Comparison of ENCODE assay signal across 8 cellular contexts in genomic region chrX:7088968-7089615, GRCh38. TPM values are rescaled to one million over a fixed set of nuclear protein-coding genes. Genes with fewer than 3 reads are reported as not detected.
DNase-seq lines count a peak whose midpoint lies in the region; ATAC-seq, FAIRE-seq and TF ChIP-seq lines count a peak whose summit lies in the region.

No MANE protein-coding gene starts in this region.

- no peak overlapping the region for H3K27ac ChIP-seq in H9 (ENCODE audit: insufficient read length, low read depth, low read length)

- peak; percentile 90 for FAIRE-seq in GM12891 (lab: Jason Lieb, UNC)

- no peak overlapping the region for H3T11ph ChIP-seq in H9 (ENCODE audit: low read length)

- no peak overlapping the region for H3K4me3 Mint-ChIP-seq in H9

- no peaks in the 10 kb centered on the region for H4K20me1 ChIP-seq in H9 (ENCODE audit: control insufficient read depth, insufficient read depth, insufficient read length)

- WGBS in H9 (ENCODE audit: extremely low coverage, insufficient read length, low lambda C conversion rate), result no CpG with 5 or more reads among the region's 8 CpGs

- H3K36me3 Mint-ChIP-seq in H9 (ENCODE audit: insufficient read depth in 1 of 3, low read depth in 3 of 3), result peaks cover 0 to 1% (median 0%) of the 10 kb centered on the region in 3 experiments; a peak in 1 of 7 replicates

- H3K18ac ChIP-seq in H9 (ENCODE audit: insufficient read length, low read depth, low read length), result no peak overlapping the region

- TF ChIP-seq CTCF in H9 (conservative IDR thresholded peaks at IDR 0.05), result peak; percentile 79

- no peak overlapping the region for H3K9ac ChIP-seq in H9 (ENCODE audit: extremely low read depth, insufficient read length, low read length)

- H3K23ac ChIP-seq in H9 (ENCODE audit: insufficient read length, low read depth, low read length), result no peak overlapping the region

- 0 out of 2 replicates have a peak overlapping the region, but pooled peaks have one; percentile 28 for H3K14ac ChIP-seq in H9 (ENCODE audit: insufficient read depth, low read length)

- no peak overlapping the region for H2BK20ac ChIP-seq in H9 (ENCODE audit: low read depth, low read length, poor library complexity, severe bottlenecking)

- no peak overlapping the region for H4K5ac ChIP-seq in H9 (ENCODE audit: insufficient read length, low read depth, low read length)

- no peak overlapping the region for H3K56ac ChIP-seq in H9 (ENCODE audit: insufficient read length, low read depth, low read length)

- ATAC-seq in GM19397 (IDR thresholded peaks at IDR 0.05; ENCODE audit: unreplicated experiment), result no peak
- ATAC-seq in HG03280 (IDR thresholded peaks at IDR 0.05; ENCODE audit: unreplicated experiment), result no peak

- H3K27me3 ChIP-seq in H9 (ENCODE audit: insufficient read depth, low read length), result no peaks in the 10 kb centered on the region

- H2BK12ac ChIP-seq in H9 (ENCODE audit: insufficient read length, low read depth, low read length), result no peak overlapping the region

- H3K9me3 ChIP-seq in H9 (ENCODE audit: control insufficient read depth, low read depth, low read length), result no peaks in the 10 kb centered on the region

- no peaks in the 10 kb centered on the region for H3K27me3 Mint-ChIP-seq in H9 (ENCODE audit: low read depth)

- no peak overlapping the region for H2BK120ac ChIP-seq in H9 (ENCODE audit: low read depth, low read length, poor library complexity, severe bottlenecking)

- peak overlapping the region; percentile 30 to 92 (median 86); a peak in 6 of 7 replicates for H3K27ac Mint-ChIP-seq in H9

- no peak overlapping the region for H2BK15ac ChIP-seq in H9 (ENCODE audit: low read depth, low read length)

- H2BK5ac ChIP-seq in H9 (ENCODE audit: insufficient read length, low read length), result no peak overlapping the region

- H3K79me1 ChIP-seq in H9 (ENCODE audit: insufficient read depth, low read depth, low read length, poor library complexity, severe bottlenecking), result no peaks in the 10 kb centered on the region

- H3K9me3 Mint-ChIP-seq in H9, result no peaks in the 10 kb centered on the region

- H3K4me1 Mint-ChIP-seq in H9, result peaks cover 26 to 35% of the 10 kb centered on the region in 2 experiments

- no peak overlapping the region for H4K91ac ChIP-seq in H9 (ENCODE audit: insufficient read length, low read depth, low read length)

- no peak overlapping the region for H3K4ac ChIP-seq in H9 (ENCODE audit: low read depth, low read length)

- no peaks in the 10 kb centered on the region for H3K23me2 ChIP-seq in H9 (ENCODE audit: insufficient read length, low read depth, low read length, poor library complexity, severe bottlenecking)

- TF ChIP-seq POLR2A in GM12891 (IDR thresholded peaks at IDR 0.05; ENCODE audit: low read depth, low read length), result no peak

- H2AK5ac ChIP-seq in H9 (ENCODE audit: insufficient read length, low read length), result no peak overlapping the region

- no peak overlapping the region for H4K8ac ChIP-seq in H9 (replicated peaks; ENCODE audit: insufficient read length, low read depth, low read length)

- H3K79me2 ChIP-seq in H9 (ENCODE audit: insufficient read depth, low read length), result no peaks in the 10 kb centered on the region

- H3K4me1 ChIP-seq in H9 (ENCODE audit: insufficient read depth, low read length), result peaks cover 2% of the 10 kb centered on the region

- no peak overlapping the region for H2AFZ ChIP-seq in H9 (ENCODE audit: low read length)

- H3K4me2 ChIP-seq in H9 (ENCODE audit: insufficient read depth, insufficient read length, low read length), result no peak overlapping the region

- DNase-seq in GM12891 (ENCODE audit: insufficient read length, low spot score) (no peak), H9 (peak; percentile 49), T-helper 1 cell (peak in 3 of 5 donors; percentile 11 to 28 (median 26)), germinal center (ENCODE audit: low spot score) (peak; percentile 13), UCSD-AML1 (lab: John Stamatoyannopoulos, UW; ENCODE audit: unreplicated experiment) (no peak), Kasumi-1 (lab: John Stamatoyannopoulos, UW) (no peak)

TF ChIP-seq in GM12891, 5 proteins besides CTCF, POLR2A, EP300 and RAD21:
- TF ChIP-seq POLR2AphosphoS5 (IDR thresholded peaks at IDR 0.05; ENCODE audit: low read depth, low read length), result no peak
- no peak for TF ChIP-seq POU2F2 (IDR thresholded peaks at IDR 0.05; ENCODE audit: low read depth, low read length)
- no peak for TF ChIP-seq PAX5 (IDR thresholded peaks at IDR 0.05; ENCODE audit: insufficient read depth, low read length, severe bottlenecking)
- no peak for TF ChIP-seq TAF1 (IDR thresholded peaks at IDR 0.05; ENCODE audit: low read depth, low read length)
- no peak for TF ChIP-seq SPI1 (IDR thresholded peaks at IDR 0.05; ENCODE audit: low read depth, low read length)

RNA-seq across cellular contexts. Expression of gene STS, which starts 58.4 kb away (rescaled TPM):
- 4.1 TPM for polyA plus RNA-seq in GM12891 (2012; ENCODE audit: low read depth, missing spikeins)
- 3.6 and 3.8 TPM in 2 replicates for total RNA-seq in H9 (2021)

RNA-seq across cellular contexts. Expression of gene PUDP, which starts 58.9 kb away (rescaled TPM):
- polyA plus RNA-seq in GM12891 (2012; ENCODE audit: low read depth, missing spikeins), result 25.9 TPM
- total RNA-seq in H9 (2021), result 46.3 and 47.3 TPM in 2 replicates

Comparison
In these comparisons a context has a peak if more than half of its experiments do, and no peak if none do; other contexts are left out.
1. DNase-seq: peak in H9 (single experiment), T-helper 1 cell (3 of 5) and germinal center (single experiment); none in GM12891 (single experiment), UCSD-AML1 (single experiment) and Kasumi-1 (0 of 2).